In the genomic region with DNA sequence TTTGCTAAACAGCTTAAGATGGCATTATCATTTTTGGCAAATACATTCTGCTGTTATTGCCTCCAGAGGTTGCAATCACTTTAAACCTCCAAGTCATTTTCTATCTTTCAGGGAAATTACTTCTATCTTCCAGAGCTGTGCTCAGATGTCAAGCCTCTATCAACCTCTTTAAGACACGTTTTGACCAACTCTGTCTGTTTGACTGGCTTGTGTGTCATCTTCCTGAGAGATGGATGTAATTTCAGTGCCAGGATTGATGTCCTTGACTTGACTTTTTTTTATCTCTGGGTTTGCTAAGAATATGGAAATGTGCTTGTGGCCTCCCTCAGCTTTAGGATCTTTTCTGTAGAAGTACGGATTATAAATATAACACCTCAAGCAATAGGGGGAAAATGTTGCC, we compare ENCODE assay signal across 6 cellular contexts.
"Had no signal": no experiment of that assay in that cellular context is flagged by ENCODE, and none has a peak within 500 bp of the region (broad histone marks: within the 10 kb centered on the region; RNA-seq: fewer than 3 reads in every experiment).

No MANE protein-coding gene starts in this region.

- H3K4me3 ChIP-seq: GM12878 had no signal

- DNase-seq: GDM1, GF-D8 had no signal

- FAIRE-seq: G401.6, GM12878, GM12891, GM18507 had no signal
